ENCODE assay signal across 1 cellular context in the genomic region with DNA sequence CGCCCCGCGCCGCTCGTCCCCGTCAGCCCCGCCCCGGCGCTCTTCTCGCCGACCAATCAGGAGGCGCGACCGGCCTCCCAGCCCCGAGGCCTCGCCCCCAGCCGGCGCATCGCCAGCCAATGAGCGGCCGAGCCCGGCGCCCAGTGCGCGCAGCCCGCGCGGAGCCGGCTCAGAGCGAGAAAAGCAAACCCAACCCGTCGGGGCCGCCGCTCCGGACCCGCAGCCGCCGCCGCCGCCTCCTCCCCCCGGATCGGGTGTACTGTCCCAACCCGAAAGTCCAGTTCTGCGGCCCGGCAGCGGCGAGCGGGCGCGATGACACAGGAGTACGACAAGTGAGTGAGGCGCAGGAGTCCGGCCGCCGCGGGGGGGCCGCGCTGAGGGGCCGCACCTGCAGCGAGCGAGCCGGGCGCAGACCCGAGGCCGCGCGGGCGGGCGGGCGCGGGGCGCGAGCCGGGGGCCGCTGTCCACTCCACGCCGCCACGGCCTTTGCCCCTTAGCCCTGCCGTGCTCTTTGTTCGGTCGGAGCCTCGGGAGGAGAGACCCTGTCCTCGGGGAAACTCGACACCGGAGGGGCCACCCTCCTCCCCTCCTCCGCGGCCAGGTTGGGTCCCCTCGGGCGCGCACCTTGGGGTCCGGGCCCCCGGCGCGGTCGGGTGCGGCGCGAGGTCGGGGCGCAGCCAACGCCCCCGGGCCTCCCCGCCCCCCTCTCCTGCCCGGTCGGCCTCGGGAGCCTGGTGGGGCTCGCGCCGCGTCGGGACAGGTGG.
TF ChIP-seq lines count a peak whose summit lies in the region.

TSS of gene GRHL1 (plus strand) at position 172 of the 764 bp plus-strand sequence. CDS start at position 313, 141 bp downstream.

TF ChIP-seq in HepG2, 621 proteins besides CTCF, POLR2A, EP300 and RAD21 (continued from another document and continues in another):
- TF ChIP-seq, protein P1, sequence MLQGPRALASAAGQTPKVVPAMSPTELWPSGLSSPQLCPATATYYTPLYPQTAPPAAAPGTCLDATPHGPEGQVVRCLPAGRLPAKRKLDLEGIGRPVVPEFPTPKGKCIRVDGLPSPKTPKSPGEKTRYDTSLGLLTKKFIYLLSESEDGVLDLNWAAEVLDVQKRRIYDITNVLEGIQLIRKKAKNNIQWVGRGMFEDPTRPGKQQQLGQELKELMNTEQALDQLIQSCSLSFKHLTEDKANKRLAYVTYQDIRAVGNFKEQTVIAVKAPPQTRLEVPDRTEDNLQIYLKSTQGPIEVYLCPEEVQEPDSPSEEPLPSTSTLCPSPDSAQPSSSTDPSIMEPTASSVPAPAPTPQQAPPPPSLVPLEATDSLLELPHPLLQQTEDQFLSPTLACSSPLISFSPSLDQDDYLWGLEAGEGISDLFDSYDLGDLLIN (CRISPR knock-in tag; IDR thresholded peaks at IDR 0.05; ENCODE audit: borderline replicate concordance), result no peak
- TF ChIP-seq ZNF605 (CRISPR knock-in tag; IDR thresholded peaks at IDR 0.05) (no peak), ZNF562 (CRISPR knock-in tag; IDR thresholded peaks at IDR 0.05; ENCODE audit: borderline replicate concordance) (no peak), ZBTB7A (CRISPR knock-in tag; IDR thresholded peaks at IDR 0.05) (no peak), TCF7 (IDR thresholded peaks at IDR 0.05; ENCODE audit: low read depth) (no peak), ZBTB34 (CRISPR knock-in tag; IDR thresholded peaks at IDR 0.05) (no peak), ZNF775 (CRISPR knock-in tag; IDR thresholded peaks at IDR 0.05; ENCODE audit: borderline replicate concordance) (no peak), ZNF136 (CRISPR knock-in tag; IDR thresholded peaks at IDR 0.05; ENCODE audit: low read depth) (no peak), NFIB (CRISPR knock-in tag; IDR thresholded peaks at IDR 0.05; ENCODE audit: borderline replicate concordance) (no peak), KLF12 (CRISPR knock-in tag; IDR thresholded peaks at IDR 0.05; ENCODE audit: borderline replicate concordance) (peak; percentile 32; the same call in 1 of the 2 replicates), ZNF274 (CRISPR knock-in tag; IDR thresholded peaks at IDR 0.05) (peak; percentile 38; the same call in 1 of the 2 replicates), ZNF782 (CRISPR knock-in tag; IDR thresholded peaks at IDR 0.05; ENCODE audit: borderline replicate concordance) (0 out of 2 replicates have a peak, but pooled peaks have one; percentile 22), ZNF367 (CRISPR knock-in tag; IDR thresholded peaks at IDR 0.05; ENCODE audit: borderline replicate concordance) (peak; percentile 50; the same call in 1 of the 2 replicates), ZNF768 (CRISPR knock-in tag; IDR thresholded peaks at IDR 0.05) (peak; percentile 39; the same call in 1 of the 2 replicates), ZFP90 (CRISPR knock-in tag; IDR thresholded peaks at IDR 0.05; ENCODE audit: borderline replicate concordance) (no peak), ZFP91 (CRISPR knock-in tag; IDR thresholded peaks at IDR 0.05; ENCODE audit: borderline replicate concordance) (no peak), PPARG (CRISPR knock-in tag; conservative IDR thresholded peaks at IDR 0.05) (no peak), ZNF124 (CRISPR knock-in tag; IDR thresholded peaks at IDR 0.05) (no peak), RAD51 (IDR thresholded peaks at IDR 0.05; ENCODE audit: borderline replicate concordance) (no peak), ZNF329 (CRISPR knock-in tag; IDR thresholded peaks at IDR 0.05; ENCODE audit: low read depth) (no peak), KAT2B (IDR thresholded peaks at IDR 0.05; ENCODE audit: borderline replicate concordance, low read depth, low read length) (no peak), ZKSCAN8 (CRISPR knock-in tag; IDR thresholded peaks at IDR 0.05; ENCODE audit: borderline replicate concordance) (no peak), ZNF335 (CRISPR knock-in tag; IDR thresholded peaks at IDR 0.05) (no peak), HOXA5 (CRISPR knock-in tag; IDR thresholded peaks at IDR 0.05) (peak; percentile 70), NR1H2 (CRISPR knock-in tag; IDR thresholded peaks at IDR 0.05; ENCODE audit: borderline replicate concordance, low read depth) (0 out of 2 replicates have a peak, but pooled peaks have one; percentile 9), FOXC1 (CRISPR knock-in tag; IDR thresholded peaks at IDR 0.05; ENCODE audit: borderline replicate concordance) (no peak), ZNF232 (CRISPR knock-in tag; IDR thresholded peaks at IDR 0.05; ENCODE audit: borderline replicate concordance) (peak; percentile 70; the same call in 1 of the 2 replicates), TBX3 (IDR thresholded peaks at IDR 0.05; ENCODE audit: borderline replicate concordance) (no peak), GZF1 (CRISPR knock-in tag; IDR thresholded peaks at IDR 0.05) (no peak), HNRNPL (IDR thresholded peaks at IDR 0.05; ENCODE audit: low read depth, low read length) (no peak), HNRNPLL (IDR thresholded peaks at IDR 0.05; ENCODE audit: low read depth, low read length, poor library complexity, severe bottlenecking) (no peak), ZNF816 (CRISPR knock-in tag; IDR thresholded peaks at IDR 0.05; ENCODE audit: borderline replicate concordance) (no peak), SIN3A (IDR thresholded peaks at IDR 0.05; ENCODE audit: borderline replicate concordance, low read depth, low read length) (no peak), ZNF556 (CRISPR knock-in tag; IDR thresholded peaks at IDR 0.05; ENCODE audit: borderline replicate concordance) (no peak), GFI1 (CRISPR knock-in tag; IDR thresholded peaks at IDR 0.05; ENCODE audit: borderline replicate concordance) (no peak), ZNF672 (CRISPR knock-in tag; IDR thresholded peaks at IDR 0.05) (no peak)
- TF ChIP-seq, protein P2, sequence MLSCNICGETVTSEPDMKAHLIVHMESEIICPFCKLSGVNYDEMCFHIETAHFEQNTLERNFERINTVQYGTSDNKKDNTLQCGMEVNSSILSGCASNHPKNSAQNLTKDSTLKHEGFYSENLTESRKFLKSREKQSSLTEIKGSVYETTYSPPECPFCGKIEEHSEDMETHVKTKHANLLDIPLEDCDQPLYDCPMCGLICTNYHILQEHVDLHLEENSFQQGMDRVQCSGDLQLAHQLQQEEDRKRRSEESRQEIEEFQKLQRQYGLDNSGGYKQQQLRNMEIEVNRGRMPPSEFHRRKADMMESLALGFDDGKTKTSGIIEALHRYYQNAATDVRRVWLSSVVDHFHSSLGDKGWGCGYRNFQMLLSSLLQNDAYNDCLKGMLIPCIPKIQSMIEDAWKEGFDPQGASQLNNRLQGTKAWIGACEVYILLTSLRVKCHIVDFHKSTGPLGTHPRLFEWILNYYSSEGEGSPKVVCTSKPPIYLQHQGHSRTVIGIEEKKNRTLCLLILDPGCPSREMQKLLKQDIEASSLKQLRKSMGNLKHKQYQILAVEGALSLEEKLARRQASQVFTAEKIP (CRISPR knock-in tag; IDR thresholded peaks at IDR 0.05; ENCODE audit: borderline replicate concordance), result no peak
- TF ChIP-seq, protein P3, sequence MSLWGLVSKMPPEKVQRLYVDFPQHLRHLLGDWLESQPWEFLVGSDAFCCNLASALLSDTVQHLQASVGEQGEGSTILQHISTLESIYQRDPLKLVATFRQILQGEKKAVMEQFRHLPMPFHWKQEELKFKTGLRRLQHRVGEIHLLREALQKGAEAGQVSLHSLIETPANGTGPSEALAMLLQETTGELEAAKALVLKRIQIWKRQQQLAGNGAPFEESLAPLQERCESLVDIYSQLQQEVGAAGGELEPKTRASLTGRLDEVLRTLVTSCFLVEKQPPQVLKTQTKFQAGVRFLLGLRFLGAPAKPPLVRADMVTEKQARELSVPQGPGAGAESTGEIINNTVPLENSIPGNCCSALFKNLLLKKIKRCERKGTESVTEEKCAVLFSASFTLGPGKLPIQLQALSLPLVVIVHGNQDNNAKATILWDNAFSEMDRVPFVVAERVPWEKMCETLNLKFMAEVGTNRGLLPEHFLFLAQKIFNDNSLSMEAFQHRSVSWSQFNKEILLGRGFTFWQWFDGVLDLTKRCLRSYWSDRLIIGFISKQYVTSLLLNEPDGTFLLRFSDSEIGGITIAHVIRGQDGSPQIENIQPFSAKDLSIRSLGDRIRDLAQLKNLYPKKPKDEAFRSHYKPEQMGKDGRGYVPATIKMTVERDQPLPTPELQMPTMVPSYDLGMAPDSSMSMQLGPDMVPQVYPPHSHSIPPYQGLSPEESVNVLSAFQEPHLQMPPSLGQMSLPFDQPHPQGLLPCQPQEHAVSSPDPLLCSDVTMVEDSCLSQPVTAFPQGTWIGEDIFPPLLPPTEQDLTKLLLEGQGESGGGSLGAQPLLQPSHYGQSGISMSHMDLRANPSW (CRISPR knock-in tag; IDR thresholded peaks at IDR 0.05; ENCODE audit: borderline replicate concordance), result no peak
- TF ChIP-seq, protein P4, sequence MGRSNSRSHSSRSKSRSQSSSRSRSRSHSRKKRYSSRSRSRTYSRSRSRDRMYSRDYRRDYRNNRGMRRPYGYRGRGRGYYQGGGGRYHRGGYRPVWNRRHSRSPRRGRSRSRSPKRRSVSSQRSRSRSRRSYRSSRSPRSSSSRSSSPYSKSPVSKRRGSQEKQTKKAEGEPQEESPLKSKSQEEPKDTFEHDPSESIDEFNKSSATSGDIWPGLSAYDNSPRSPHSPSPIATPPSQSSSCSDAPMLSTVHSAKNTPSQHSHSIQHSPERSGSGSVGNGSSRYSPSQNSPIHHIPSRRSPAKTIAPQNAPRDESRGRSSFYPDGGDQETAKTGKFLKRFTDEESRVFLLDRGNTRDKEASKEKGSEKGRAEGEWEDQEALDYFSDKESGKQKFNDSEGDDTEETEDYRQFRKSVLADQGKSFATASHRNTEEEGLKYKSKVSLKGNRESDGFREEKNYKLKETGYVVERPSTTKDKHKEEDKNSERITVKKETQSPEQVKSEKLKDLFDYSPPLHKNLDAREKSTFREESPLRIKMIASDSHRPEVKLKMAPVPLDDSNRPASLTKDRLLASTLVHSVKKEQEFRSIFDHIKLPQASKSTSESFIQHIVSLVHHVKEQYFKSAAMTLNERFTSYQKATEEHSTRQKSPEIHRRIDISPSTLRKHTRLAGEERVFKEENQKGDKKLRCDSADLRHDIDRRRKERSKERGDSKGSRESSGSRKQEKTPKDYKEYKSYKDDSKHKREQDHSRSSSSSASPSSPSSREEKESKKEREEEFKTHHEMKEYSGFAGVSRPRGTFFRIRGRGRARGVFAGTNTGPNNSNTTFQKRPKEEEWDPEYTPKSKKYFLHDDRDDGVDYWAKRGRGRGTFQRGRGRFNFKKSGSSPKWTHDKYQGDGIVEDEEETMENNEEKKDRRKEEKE (IDR thresholded peaks at IDR 0.05), result no peak
- TF ChIP-seq, protein P5, sequence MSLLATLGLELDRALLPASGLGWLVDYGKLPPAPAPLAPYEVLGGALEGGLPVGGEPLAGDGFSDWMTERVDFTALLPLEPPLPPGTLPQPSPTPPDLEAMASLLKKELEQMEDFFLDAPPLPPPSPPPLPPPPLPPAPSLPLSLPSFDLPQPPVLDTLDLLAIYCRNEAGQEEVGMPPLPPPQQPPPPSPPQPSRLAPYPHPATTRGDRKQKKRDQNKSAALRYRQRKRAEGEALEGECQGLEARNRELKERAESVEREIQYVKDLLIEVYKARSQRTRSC (CRISPR knock-in tag; IDR thresholded peaks at IDR 0.05; ENCODE audit: low read depth), result no peak
- TF ChIP-seq, protein P6, sequence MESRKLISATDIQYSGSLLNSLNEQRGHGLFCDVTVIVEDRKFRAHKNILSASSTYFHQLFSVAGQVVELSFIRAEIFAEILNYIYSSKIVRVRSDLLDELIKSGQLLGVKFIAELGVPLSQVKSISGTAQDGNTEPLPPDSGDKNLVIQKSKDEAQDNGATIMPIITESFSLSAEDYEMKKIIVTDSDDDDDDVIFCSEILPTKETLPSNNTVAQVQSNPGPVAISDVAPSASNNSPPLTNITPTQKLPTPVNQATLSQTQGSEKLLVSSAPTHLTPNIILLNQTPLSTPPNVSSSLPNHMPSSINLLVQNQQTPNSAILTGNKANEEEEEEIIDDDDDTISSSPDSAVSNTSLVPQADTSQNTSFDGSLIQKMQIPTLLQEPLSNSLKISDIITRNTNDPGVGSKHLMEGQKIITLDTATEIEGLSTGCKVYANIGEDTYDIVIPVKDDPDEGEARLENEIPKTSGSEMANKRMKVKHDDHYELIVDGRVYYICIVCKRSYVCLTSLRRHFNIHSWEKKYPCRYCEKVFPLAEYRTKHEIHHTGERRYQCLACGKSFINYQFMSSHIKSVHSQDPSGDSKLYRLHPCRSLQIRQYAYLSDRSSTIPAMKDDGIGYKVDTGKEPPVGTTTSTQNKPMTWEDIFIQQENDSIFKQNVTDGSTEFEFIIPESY (CRISPR knock-in tag; IDR thresholded peaks at IDR 0.05), result no peak
